Comparison of ENCODE assay signal across 8 cellular contexts in genomic region chr1:61253059-61253735, GRCh38.
DNase-seq lines count a peak whose midpoint lies in the region; ATAC-seq and TF ChIP-seq lines count a peak whose summit lies in the region.

No MANE protein-coding gene starts in this region.

- no peaks in the 10 kb centered on the region for H3K9me3 ChIP-seq in subcutaneous abdominal adipose tissue (ENCODE audit: control insufficient read depth in 5 of 5, low read length in 5 of 5)

- H3K36me3 Mint-ChIP-seq in activated CD4-positive, alpha-beta T cell treated with anti-CD3 and anti-CD28 coated beads for 36 hours (ENCODE audit: low read depth) = no peaks in the 10 kb centered on the region
- H3K36me3 Mint-ChIP-seq in chondrocyte (ENCODE audit: low read depth) = no peaks in the 10 kb centered on the region

- no peak overlapping the region for H3K9ac ChIP-seq in subcutaneous abdominal adipose tissue (ENCODE audit: low read length in 5 of 5)

- H3K27me3 Mint-ChIP-seq in activated CD4-positive, alpha-beta T cell treated with anti-CD3 and anti-CD28 coated beads for 36 hours = no peaks in the 10 kb centered on the region
- H3K27me3 Mint-ChIP-seq in chondrocyte (ENCODE audit: low read depth) = no peaks in the 10 kb centered on the region

- no peak overlapping the region for H3K4me3 ChIP-seq in subcutaneous abdominal adipose tissue (ENCODE audit: low read depth in 1 of 5, low read length in 5 of 5)

- no peaks in the 10 kb centered on the region for H3K9me3 Mint-ChIP-seq in activated CD4-positive, alpha-beta T cell treated with anti-CD3 and anti-CD28 coated beads for 36 hours (ENCODE audit: low read depth)
- H3K9me3 Mint-ChIP-seq in chondrocyte (ENCODE audit: low read depth) = no peaks in the 10 kb centered on the region

- CTCF ChIA-PET in activated CD4-positive, alpha-beta T cell treated with anti-CD3 and anti-CD28 coated beads for 36 hours (lab: Charles Lee) = interaction anchor here (0.6 kb wide), 1 partner anchor 66 kb away, joined by 6 read pairs; no protein-coding TSS in a partner anchor

- DNase-seq in activated gamma-delta T cell treated with Interleukin-2 at 50 U/mL for 16 hours (peak; percentile 4), activated gamma-delta T cell (lab: John Stamatoyannopoulos, UW) (no peak), RPMI7951 (ENCODE audit: low read depth) (peak; percentile 3), Right ventricle myocardium superior (peak; percentile 84), chondrocyte (ENCODE audit: low spot score) (no peak)
- DNase-seq in activated CD4-positive, alpha-beta T cell treated with anti-CD3 and anti-CD28 coated beads for 36 hours = no peak

- ATAC-seq in Right ventricle myocardium superior (ENCODE audit: poor library complexity) (peak; percentile 85), GM18520 (IDR thresholded peaks at IDR 0.05; ENCODE audit: unreplicated experiment) (no peak)
- no peak for ATAC-seq in activated CD4-positive, alpha-beta T cell treated with anti-CD3 and anti-CD28 coated beads for 36 hours

- no peak overlapping the region for H3K4me3 Mint-ChIP-seq in activated CD4-positive, alpha-beta T cell treated with anti-CD3 and anti-CD28 coated beads for 36 hours
- no peak overlapping the region for H3K4me3 Mint-ChIP-seq in chondrocyte (ENCODE audit: unreplicated experiment)

- peaks cover 12% of the 10 kb centered on the region for H3K4me1 Mint-ChIP-seq in activated CD4-positive, alpha-beta T cell treated with anti-CD3 and anti-CD28 coated beads for 36 hours
- H3K4me1 Mint-ChIP-seq in chondrocyte (ENCODE audit: low read depth) = peaks cover 47% of the 10 kb centered on the region

- no peaks in the 10 kb centered on the region for H3K27me3 ChIP-seq in subcutaneous abdominal adipose tissue (ENCODE audit: control insufficient read depth in 5 of 5, insufficient read depth in 4 of 5, low read length in 5 of 5)

- peaks cover 7 to 40% (median 38%) of the 10 kb centered on the region in 5 donors for H3K4me1 ChIP-seq in subcutaneous abdominal adipose tissue (ENCODE audit: control insufficient read depth in 5 of 5, insufficient read depth in 5 of 5, low read length in 5 of 5)

- intact Hi-C loops in Right ventricle myocardium superior (cut with DNase I) = no loop called here
- intact Hi-C loops in activated CD4-positive, alpha-beta T cell treated with anti-CD3 and anti-CD28 coated beads for 36 hours (cut with DNase I, micrococcal nuclease) = no loop called here

- no peak overlapping the region for H3K27ac Mint-ChIP-seq in activated CD4-positive, alpha-beta T cell treated with anti-CD3 and anti-CD28 coated beads for 36 hours
- no peak overlapping the region for H3K27ac Mint-ChIP-seq in chondrocyte (ENCODE audit: unreplicated experiment)

- TF ChIP-seq CTCF in chondrocyte (IDR thresholded peaks at IDR 0.05) = no peak

- H3K36me3 ChIP-seq in subcutaneous abdominal adipose tissue (ENCODE audit: control insufficient read depth in 5 of 5, insufficient read depth in 5 of 5, low read length in 5 of 5) = no peaks in the 10 kb centered on the region

- POLR2A ChIA-PET in activated CD4-positive, alpha-beta T cell treated with anti-CD3 and anti-CD28 coated beads for 36 hours (lab: Charles Lee) = no interaction called here

- H3K27ac ChIP-seq in subcutaneous abdominal adipose tissue (ENCODE audit: low read depth, low read length) = peak overlapping the region; percentile 96

Comparison
In these comparisons a context has a peak if more than half of its experiments do, and no peak if none do; other contexts are left out.
1. DNase-seq: peak in activated gamma-delta T cell treated with Interleukin-2 at 50 U/mL for 16 hours (single experiment), RPMI7951 (single experiment) and Right ventricle myocardium superior (single experiment); none in activated gamma-delta T cell (single experiment), activated CD4-positive, alpha-beta T cell treated with anti-CD3 and anti-CD28 coated beads for 36 hours (single experiment) and chondrocyte (single experiment).